Comparison of ENCODE assay signal across 10 cellular contexts in the genomic region with DNA sequence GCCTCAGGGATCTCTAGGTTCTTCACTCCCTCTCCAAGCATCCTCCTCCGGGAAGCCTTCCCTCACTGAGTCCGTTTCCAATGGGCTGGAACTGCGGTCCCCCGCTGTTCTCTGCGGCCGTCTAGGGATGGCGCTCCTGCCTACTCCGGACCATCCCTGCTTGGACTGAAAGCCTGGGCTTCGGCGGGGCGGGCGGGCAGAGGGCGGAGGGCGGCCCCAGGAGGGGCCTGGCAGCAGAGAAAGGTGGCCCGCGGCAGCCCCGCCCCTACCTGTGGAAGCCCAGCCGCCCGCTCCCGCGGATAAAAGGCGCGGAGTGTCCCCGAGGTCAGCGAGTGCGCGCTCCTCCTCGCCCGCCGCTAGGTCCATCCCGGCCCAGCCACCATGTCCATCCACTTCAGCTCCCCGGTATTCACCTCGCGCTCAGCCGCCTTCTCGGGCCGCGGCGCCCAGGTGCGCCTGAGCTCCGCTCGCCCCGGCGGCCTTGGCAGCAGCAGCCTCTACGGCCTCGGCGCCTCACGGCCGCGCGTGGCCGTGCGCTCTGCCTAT. TPM values are rescaled to one million over a fixed set of nuclear protein-coding genes. Genes with fewer than 3 reads are reported as not detected.
DNase-seq lines count a peak whose midpoint lies in the region; ATAC-seq, FAIRE-seq and TF ChIP-seq lines count a peak whose summit lies in the region.
"Had no signal": no experiment of that assay in that cellular context is flagged by ENCODE, and none has a peak within 500 bp of the region (broad histone marks: within the 10 kb centered on the region; RNA-seq: fewer than 3 reads in every experiment).

A gene (plus strand): TSS at position 328 of the 546 bp plus-strand sequence. CDS start 54 bp downstream, at position 382.

- no peak for ATAC-seq in naive thymus-derived CD8-positive, alpha-beta T cell

- no peak within 1 kb of the TSS for H3K27ac Mint-ChIP-seq in immature natural killer cell
- H3K27ac Mint-ChIP-seq in naive thymus-derived CD8-positive, alpha-beta T cell: no peak within 1 kb of the TSS
- H3K27ac Mint-ChIP-seq: activated naive CD4-positive, alpha-beta T cell treated with anti-CD3 and anti-CD28 coated beads for 36 hours had no signal

- no peak within 1 kb of the TSS for H3K4me3 Mint-ChIP-seq in immature natural killer cell
- H3K4me3 Mint-ChIP-seq in naive thymus-derived CD8-positive, alpha-beta T cell: peak within 1 kb of the TSS in 1 of 10 donors; percentile 11
- H3K4me3 Mint-ChIP-seq: activated naive CD4-positive, alpha-beta T cell treated with anti-CD3 and anti-CD28 coated beads for 36 hours had no signal

- H3K36me3 ChIP-seq in BJ (ENCODE audit: control insufficient read depth, insufficient read depth, low read length): no peaks in the 10 kb centered on the region
- H3K36me3 ChIP-seq in esophagus (ENCODE audit: control insufficient read depth in 2 of 2, insufficient read depth in 2 of 2, low read length in 1 of 2): no peaks in the 10 kb centered on the region
- H3K36me3 ChIP-seq in mucosa of stomach (ENCODE audit: control insufficient read depth, insufficient read depth, low read length): no peaks in the 10 kb centered on the region

- peak within 1 kb of the TSS; percentile 12 for H3K9ac ChIP-seq in mucosa of stomach (ENCODE audit: low read length)

- H3K27me3 ChIP-seq in BJ (ENCODE audit: control insufficient read depth, insufficient read depth, low read length): no peaks in the 10 kb centered on the region
- H3K27me3 ChIP-seq in esophagus (ENCODE audit: control insufficient read depth in 1 of 2, insufficient read depth in 2 of 2, low read length in 2 of 2): no peaks in the 10 kb centered on the region
- H3K27me3 ChIP-seq in mucosa of stomach (ENCODE audit: control insufficient read depth, insufficient read depth, low read length): peaks cover 24% of the 10 kb centered on the region

- H3K4me1 ChIP-seq in esophagus (ENCODE audit: control insufficient read depth in 2 of 2, insufficient read depth in 2 of 2, low read length in 1 of 2): peaks cover 0 to 29% of the 10 kb centered on the region in 2 donors
- peaks cover 68% of the 10 kb centered on the region for H3K4me1 ChIP-seq in mucosa of stomach (ENCODE audit: control insufficient read depth, insufficient read depth, low read length)

- H3K9me3 Mint-ChIP-seq in immature natural killer cell: no peaks in the 10 kb centered on the region
- no peaks in the 10 kb centered on the region for H3K9me3 Mint-ChIP-seq in naive thymus-derived CD8-positive, alpha-beta T cell
- H3K9me3 Mint-ChIP-seq: activated naive CD4-positive, alpha-beta T cell treated with anti-CD3 and anti-CD28 coated beads for 36 hours had no signal

- peak within 1 kb of the TSS; percentile 42 for H3K4me3 ChIP-seq in BJ (ENCODE audit: low read depth, low read length)
- H3K4me3 ChIP-seq in esophagus (ENCODE audit: low read depth in 1 of 2, low read length in 2 of 2): peak within 1 kb of the TSS; percentile 8 to 41
- H3K4me3 ChIP-seq in mucosa of stomach (ENCODE audit: low read length): no peak within 1 kb of the TSS

- CTCF ChIA-PET in BJ (lab: Yijun Ruan, JAX): interaction anchor here (0.6 to 2.1 kb wide), 4 partner anchors 11 to 49 kb away, joined by 3 to 6 read pairs (median 4); no protein-coding TSS in a partner anchor

- FAIRE-seq in urothelium cell line (lab: Jason Lieb, UNC): no peak

- H3K27ac ChIP-seq in esophagus (ENCODE audit: low read depth in 2 of 2, low read length in 1 of 2): peak within 1 kb of the TSS; percentile 52 to 77

- H3K4me1 Mint-ChIP-seq in immature natural killer cell: no peaks in the 10 kb centered on the region
- H3K4me1 Mint-ChIP-seq in naive thymus-derived CD8-positive, alpha-beta T cell: peaks cover 0 to 5% (median 4%) of the 10 kb centered on the region in 4 donors

- WGBS in esophagus, 2 donors: 6 to 7% methylated on average over 53 of the region's 53 CpGs

- DNase-seq in BJ (ENCODE audit: low read depth) (no peak), NCI-H510A treated with DMSO at 0.1 percent for 48 hours (lab: John Stamatoyannopoulos, UW) (peak; percentile 78), urothelium cell line (ENCODE audit: low spot score) (no peak), occipital lobe (lab: John Stamatoyannopoulos, UW) (no peak), immature natural killer cell (no peak)
- DNase-seq in naive thymus-derived CD8-positive, alpha-beta T cell: no peak
- DNase-seq: activated naive CD4-positive, alpha-beta T cell treated with anti-CD3 and anti-CD28 coated beads for 36 hours; stimulated activated CD4-positive, alpha-beta T cell treated with anti-CD3 and anti-CD28 coated beads, Interleukin-1b, Interleukin-23, amount 100 ng/mL, for 48 hours had no signal

- H3K36me3 Mint-ChIP-seq in immature natural killer cell: no peaks in the 10 kb centered on the region
- H3K36me3 Mint-ChIP-seq in naive thymus-derived CD8-positive, alpha-beta T cell: no peaks in the 10 kb centered on the region

- no peaks in the 10 kb centered on the region for H3K9me3 ChIP-seq in esophagus (ENCODE audit: control insufficient read depth in 2 of 2, insufficient read depth in 1 of 2, low read depth in 1 of 2, low read length in 1 of 2)
- no peaks in the 10 kb centered on the region for H3K9me3 ChIP-seq in mucosa of stomach (ENCODE audit: control insufficient read depth, low read length)

- TF ChIP-seq CTCF in BJ (IDR thresholded peaks at IDR 0.05; ENCODE audit: insufficient read depth, low read depth, low read length): peak; percentile 25; the same call in 1 of the 2 replicates

- H3K27me3 Mint-ChIP-seq in immature natural killer cell (ENCODE audit: low read depth in 3 of 3): peaks cover 4 to 22% (median 17%) of the 10 kb centered on the region in 3 donors
- H3K27me3 Mint-ChIP-seq in naive thymus-derived CD8-positive, alpha-beta T cell: peaks cover 30 to 70% (median 61%) of the 10 kb centered on the region in 5 donors

- POLR2A ChIA-PET in BJ (lab: Charles Lee): interaction anchor here (0.7 kb wide), 1 partner anchor 86 kb away, joined by 3 read pairs; no protein-coding TSS in a partner anchor
- POLR2A ChIA-PET in naive thymus-derived CD8-positive, alpha-beta T cell (lab: Charles Lee): no interaction called here

RNA-seq across cellular contexts. Expression of the gene that starts here (rescaled TPM):
- polyA plus RNA-seq in BJ (2011; rRNA removed): 238 and 659 TPM in 2 replicates
- 253 and 288 TPM in 2 replicates for polyA minus RNA-seq in BJ (2011; rRNA and poly(A)+ RNA removed)
- 100 to 1,000 TPM; 153 to 213 TPM for polyA plus RNA-seq in esophagus
- not detected for total RNA-seq in occipital lobe
- not detected for polyA plus RNA-seq in immature natural killer cell
- not detected for total RNA-seq in naive thymus-derived CD8-positive, alpha-beta T cell
- not detected for polyA plus RNA-seq in naive thymus-derived CD8-positive, alpha-beta T cell

Comparison
In these comparisons a context has a peak if more than half of its experiments do, and no peak if none do; other contexts are left out.
1. RNA of the gene that starts here (polyA plus RNA-seq): 238 to 659 TPM in BJ and 153 to 213 TPM in esophagus; not detected in immature natural killer cell and not detected in naive thymus-derived CD8-positive, alpha-beta T cell; every median in the first group is over 100 times any median in the second.